In genomic region chr4:139978692-139979091, GRCh38 we compare ENCODE assay signal across 9 cellular contexts.
DNase-seq lines count a peak whose midpoint lies in the region; ATAC-seq and TF ChIP-seq lines count a peak whose summit lies in the region.
"Had no signal": no experiment of that assay in that cellular context is flagged by ENCODE, and none has a peak within 500 bp of the region (broad histone marks: within the 10 kb centered on the region; RNA-seq: fewer than 3 reads in every experiment).

No MANE protein-coding gene starts in this region.

- H3K4me1 Mint-ChIP-seq in GM23338, result no peaks in the 10 kb centered on the region

- POLR2A ChIA-PET in HEK293T (lab: Yijun Ruan, JAX), result no interaction called here

- no peak overlapping the region for H3K4me2 ChIP-seq in GM23338

- H3K27me3 Mint-ChIP-seq in GM23338 (ENCODE audit: insufficient read depth, low read depth, poor library complexity), result peaks cover 37% of the 10 kb centered on the region

- peak; percentile 40 for ATAC-seq in left ventricle myocardium superior
- peak; percentile 94 for ATAC-seq in HG02943 (IDR thresholded peaks at IDR 0.05; ENCODE audit: low read depth, unreplicated experiment)
- ATAC-seq in GM23338, result no peak

- H3K79me2 ChIP-seq in GM23338 (replicated peaks; ENCODE audit: insufficient read depth), result no peaks in the 10 kb centered on the region

- H3K4me1 ChIP-seq in right atrium auricular region, result peaks cover 0 to 23% of the 10 kb centered on the region in 2 donors
- H3K4me1 ChIP-seq in GM23338 (ENCODE audit: insufficient read depth), result peaks cover 1% of the 10 kb centered on the region; the same call in 1 of the 2 replicates

- H3K27ac Mint-ChIP-seq in GM23338, result no peak overlapping the region

- TF ChIP-seq CTCF in right atrium auricular region (IDR thresholded peaks at IDR 0.05), result no peak
- TF ChIP-seq CTCF in GM23338 (conservative IDR thresholded peaks at IDR 0.05; ENCODE audit: low read depth in 2 of 2), result no peak

- H3K4me3 ChIP-seq in right atrium auricular region, result no peak overlapping the region
- no peak overlapping the region for H3K4me3 ChIP-seq in GM23338
- H3K4me3 ChIP-seq: heart left ventricle had no signal

- DNase-seq in left ventricle myocardium superior, result no peak
- no peak for DNase-seq in right atrium auricular region (ENCODE audit: low spot score)
- DNase-seq in RPMI8226, result peak; percentile 58
- no peak for DNase-seq in NCI-H1694 (lab: John Stamatoyannopoulos, UW)
- DNase-seq in NCI-H128 (lab: John Stamatoyannopoulos, UW; ENCODE audit: unreplicated experiment), result no peak
- no peak for DNase-seq in HEK293T (ENCODE audit: extremely low spot score)
- DNase-seq in GM23338 (ENCODE audit: low spot score), result no peak
- DNase-seq: heart left ventricle had no signal

- no peaks in the 10 kb centered on the region for H3K27me3 ChIP-seq in right atrium auricular region
- peaks cover 37% of the 10 kb centered on the region for H3K27me3 ChIP-seq in GM23338 (ENCODE audit: insufficient read depth)
- H3K27me3 ChIP-seq: heart left ventricle had no signal

- no peaks in the 10 kb centered on the region for H3K36me3 Mint-ChIP-seq in GM23338 (ENCODE audit: low read depth)

- H3F3A ChIP-seq in GM23338 (replicated peaks; ENCODE audit: low read depth), result no peaks in the 10 kb centered on the region

- H3K36me3 ChIP-seq in right atrium auricular region (no peaks in the 10 kb centered on the region), GM23338 (ENCODE audit: insufficient read depth) (no peaks in the 10 kb centered on the region)
- H3K36me3 ChIP-seq: heart left ventricle had no signal

- H3K27ac ChIP-seq in right atrium auricular region (no peak overlapping the region), GM23338 (ENCODE audit: low read depth) (no peak overlapping the region)

- no peak overlapping the region for H3K4me3 Mint-ChIP-seq in GM23338

- intact Hi-C loops in left ventricle myocardium superior (cut with micrococcal nuclease), result no loop called here

- CTCF ChIA-PET in HEK293T (lab: Yijun Ruan, JAX), result no interaction called here

- no peak overlapping the region for H2AFZ ChIP-seq in GM23338

- H4K20me1 ChIP-seq in GM23338 (replicated peaks; ENCODE audit: insufficient read depth), result no peaks in the 10 kb centered on the region; the same call in 1 of the 2 replicates

- H3K9me3 ChIP-seq in right atrium auricular region, result no peaks in the 10 kb centered on the region
- H3K9me3 ChIP-seq: heart left ventricle had no signal

- no peaks in the 10 kb centered on the region for H3K9me2 ChIP-seq in GM23338 (ENCODE audit: insufficient read depth)

- no peaks in the 10 kb centered on the region; the same call in 2 of the 3 replicates for H3K9me3 Mint-ChIP-seq in GM23338

TF ChIP-seq in HEK293T, 16 proteins besides CTCF, POLR2A, EP300 and RAD21:
- no peak for TF ChIP-seq FOXK2 (IDR thresholded peaks at IDR 0.05)
- no peak for TF ChIP-seq FOXM1 (IDR thresholded peaks at IDR 0.05; ENCODE audit: borderline replicate concordance)
- TF ChIP-seq L3MBTL2 (conservative IDR thresholded peaks at IDR 0.05), result no peak
- TF ChIP-seq FOXA1 (IDR thresholded peaks at IDR 0.05), result no peak
- TF ChIP-seq ZNF384 (IDR thresholded peaks at IDR 0.05), result no peak
- TF ChIP-seq CTBP1 (IDR thresholded peaks at IDR 0.05; ENCODE audit: borderline replicate concordance), result no peak
- no peak for TF ChIP-seq ARNT (IDR thresholded peaks at IDR 0.05)
- TF ChIP-seq SUZ12 (IDR thresholded peaks at IDR 0.05), result no peak
- no peak for TF ChIP-seq LEF1 (IDR thresholded peaks at IDR 0.05; ENCODE audit: borderline replicate concordance)
- TF ChIP-seq HDGF (IDR thresholded peaks at IDR 0.05; ENCODE audit: borderline replicate concordance), result no peak
- no peak for TF ChIP-seq NFRKB (IDR thresholded peaks at IDR 0.05)
- no peak for TF ChIP-seq SP1 (IDR thresholded peaks at IDR 0.05)
- TF ChIP-seq PKNOX1 (IDR thresholded peaks at IDR 0.05), result no peak
- no peak for TF ChIP-seq BHLHE40 (IDR thresholded peaks at IDR 0.05; ENCODE audit: borderline replicate concordance)
- TF ChIP-seq TARDBP (IDR thresholded peaks at IDR 0.05), result no peak
- no peak for TF ChIP-seq ELF4 (IDR thresholded peaks at IDR 0.05)

TF ChIP-seq in GM23338, 12 proteins besides CTCF, POLR2A, EP300 and RAD21 (continues in another document):
- TF ChIP-seq POLR2AphosphoS5 (IDR thresholded peaks at IDR 0.05; ENCODE audit: low read depth), result no peak
- TF ChIP-seq, protein P1, sequence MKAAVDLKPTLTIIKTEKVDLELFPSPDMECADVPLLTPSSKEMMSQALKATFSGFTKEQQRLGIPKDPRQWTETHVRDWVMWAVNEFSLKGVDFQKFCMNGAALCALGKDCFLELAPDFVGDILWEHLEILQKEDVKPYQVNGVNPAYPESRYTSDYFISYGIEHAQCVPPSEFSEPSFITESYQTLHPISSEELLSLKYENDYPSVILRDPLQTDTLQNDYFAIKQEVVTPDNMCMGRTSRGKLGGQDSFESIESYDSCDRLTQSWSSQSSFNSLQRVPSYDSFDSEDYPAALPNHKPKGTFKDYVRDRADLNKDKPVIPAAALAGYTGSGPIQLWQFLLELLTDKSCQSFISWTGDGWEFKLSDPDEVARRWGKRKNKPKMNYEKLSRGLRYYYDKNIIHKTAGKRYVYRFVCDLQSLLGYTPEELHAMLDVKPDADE (IDR thresholded peaks at IDR 0.05), result no peak
- no peak for TF ChIP-seq CREB1 (CRISPR knock-in tag; IDR thresholded peaks at IDR 0.05; ENCODE audit: low read depth)
- TF ChIP-seq ZNF331 (CRISPR knock-in tag; IDR thresholded peaks at IDR 0.05; ENCODE audit: low read depth), result no peak
- TF ChIP-seq EZH2phosphoT487 (IDR thresholded peaks at IDR 0.05; ENCODE audit: unreplicated experiment), result no peak
- no peak for TF ChIP-seq ZNF462 (CRISPR knock-in tag; IDR thresholded peaks at IDR 0.05)
- no peak for TF ChIP-seq EZH2 (IDR thresholded peaks at IDR 0.05; ENCODE audit: low read depth, unreplicated experiment)
- TF ChIP-seq JUNB (IDR thresholded peaks at IDR 0.05; ENCODE audit: unreplicated experiment), result no peak
